Comparison of ENCODE assay signal across 22 cellular contexts in genomic region chr3:185721970-185722369, GRCh38.
"Had no signal": no experiment of that assay in that cellular context is flagged by ENCODE, and none has a peak within 500 bp of the region (broad histone marks: within the 10 kb centered on the region; RNA-seq: fewer than 3 reads in every experiment).

No MANE protein-coding gene starts in this region.

- H3K9me3 ChIP-seq: esophagus squamous epithelium, neutrophil, pancreas, testis, tibial artery, upper lobe of left lung had no signal

- H3K36me3 Mint-ChIP-seq: immature natural killer cell; naive thymus-derived CD8-positive, alpha-beta T cell; stimulated activated memory B cell treated with anti-CD40 and anti-IgM and Interleukin-4, amounts not matched to agents 10 μg/mL and 1 μg/mL and 100 μg/mL, for 72 hours had no signal

- H3K4me3 ChIP-seq: coronary artery, esophagus squamous epithelium, pancreas, testis, tibial artery, upper lobe of left lung had no signal

- H3K4me1 Mint-ChIP-seq: central memory CD8-positive, alpha-beta T cell; immature natural killer cell; naive thymus-derived CD8-positive, alpha-beta T cell; stimulated activated memory B cell treated with anti-CD40 and anti-IgM and Interleukin-4, amounts not matched to agents 10 μg/mL and 1 μg/mL and 100 μg/mL, for 72 hours had no signal

- H3K27ac Mint-ChIP-seq: immature natural killer cell; naive thymus-derived CD8-positive, alpha-beta T cell; stimulated activated memory B cell treated with anti-CD40 and anti-IgM and Interleukin-4, amounts not matched to agents 10 μg/mL and 1 μg/mL and 100 μg/mL, for 72 hours had no signal

- H3K9me3 Mint-ChIP-seq: central memory CD8-positive, alpha-beta T cell; immature natural killer cell; naive thymus-derived CD8-positive, alpha-beta T cell; neural crest cell; stimulated activated memory B cell treated with anti-CD40 and anti-IgM and Interleukin-4, amounts not matched to agents 10 μg/mL and 1 μg/mL and 100 μg/mL, for 72 hours had no signal

- H3K27ac ChIP-seq: coronary artery, esophagus squamous epithelium, neutrophil, pancreas, testis, tibial artery, upper lobe of left lung had no signal

- ATAC-seq: left lobe of liver; naive thymus-derived CD8-positive, alpha-beta T cell; pancreas; sciatic nerve; stimulated activated memory B cell treated with anti-CD40 and anti-IgM and Interleukin-4, amounts not matched to agents 10 μg/mL and 1 μg/mL and 100 μg/mL, for 72 hours; stimulated activated naive CD8-positive, alpha-beta T cell treated with anti-CD3 and anti-CD28 coated beads, Interleukin-15, Interleukin-2, amounts not matched to agents 100 U/mL and 50 U/mL, for 24 hours had no signal

- H3K27me3 ChIP-seq: esophagus squamous epithelium, neutrophil, pancreas, testis, tibial artery, upper lobe of left lung had no signal

- DNase-seq: dermis blood vessel endothelial cell; effector memory CD4-positive, alpha-beta T cell; erythroblast; esophagus squamous epithelium; hypothalamus; immature natural killer cell; kidney; naive thymus-derived CD8-positive, alpha-beta T cell; pancreas; stimulated activated CD4-positive, alpha-beta T cell treated with anti-CD3 and anti-CD28 coated beads, Interleukin-4, amount 100 ng/mL, for 4 hours; stimulated activated naive CD8-positive, alpha-beta T cell treated with anti-CD3 and anti-CD28 coated beads, Interleukin-15, Interleukin-2, amounts not matched to agents 100 U/mL and 50 U/mL, for 24 hours; substantia nigra; testis; tibial artery; upper lobe of left lung had no signal

- H3K36me3 ChIP-seq: esophagus squamous epithelium, neutrophil, pancreas, tibial artery, upper lobe of left lung had no signal

- H3K4me3 Mint-ChIP-seq: central memory CD8-positive, alpha-beta T cell; immature natural killer cell; naive thymus-derived CD8-positive, alpha-beta T cell; neural crest cell; stimulated activated memory B cell treated with anti-CD40 and anti-IgM and Interleukin-4, amounts not matched to agents 10 μg/mL and 1 μg/mL and 100 μg/mL, for 72 hours had no signal

- H3K4me1 ChIP-seq: pancreas, testis had no signal
